In genomic region chr5:17113174-17113941, GRCh38 we compare ENCODE assay signal across 15 cellular contexts.
DNase-seq lines count a peak whose midpoint lies in the region; ATAC-seq and TF ChIP-seq lines count a peak whose summit lies in the region.
"Had no signal": no experiment of that assay in that cellular context is flagged by ENCODE, and none has a peak within 500 bp of the region (broad histone marks: within the 10 kb centered on the region; RNA-seq: fewer than 3 reads in every experiment).

No MANE protein-coding gene starts in this region.

- DNase-seq in AG08396 (ENCODE audit: low spot score) (peak; percentile 56), HT-29 (ENCODE audit: low spot score) (peak; percentile 71), dedifferentiated amniotic fluid mesenchymal stem cell (ENCODE audit: extremely low spot score) (peak; percentile 66), NCI-H2196 treated with DMSO at 0.1 percent for 48 hours (lab: John Stamatoyannopoulos, UW; ENCODE audit: unreplicated experiment) (no peak), dermis blood vessel endothelial cell (no peak)
- DNase-seq in activated CD4-positive, alpha-beta T cell treated with anti-CD3 and anti-CD28 coated beads, Interleukin-2, amount 50 U/mL, for 48 hours = no peak
- DNase-seq: activated CD4-positive, CD25-positive, alpha-beta regulatory T cell; activated T-cell treated with anti-CD3 and anti-CD28 coated beads for 4 hours; C1 segment of cervical spinal cord; effector CD4-positive, alpha-beta T cell; heart right ventricle; NCI-H2029 treated with DMSO at 0.1 percent for 48 hours had no signal

- H3K27me3 Mint-ChIP-seq in nephron (ENCODE audit: low read depth) = no peaks in the 10 kb centered on the region

- H3K4me3 Mint-ChIP-seq in nephron = no peak overlapping the region
- H3K4me3 Mint-ChIP-seq: stimulated activated effector memory CD8-positive, alpha-beta T cell treated with anti-CD3 and anti-CD28 coated beads, Interleukin-12 subunit alpha, Interleukin-12 subunit beta, amount 100 ng/mL, for 72 hours had no signal

- H3K9me3 Mint-ChIP-seq in nephron = no peaks in the 10 kb centered on the region

- peak overlapping the region; percentile 6 to 24 (median 21) for H3K27ac Mint-ChIP-seq in nephron
- H3K27ac Mint-ChIP-seq: stimulated activated effector memory CD8-positive, alpha-beta T cell treated with anti-CD3 and anti-CD28 coated beads, Interleukin-12 subunit alpha, Interleukin-12 subunit beta, amount 100 ng/mL, for 72 hours had no signal

- no peak for ATAC-seq in HG03521 (IDR thresholded peaks at IDR 0.05; ENCODE audit: unreplicated experiment)
- ATAC-seq: heart right ventricle; stimulated activated effector memory CD8-positive, alpha-beta T cell treated with anti-CD3 and anti-CD28 coated beads, Interleukin-12 subunit alpha, Interleukin-12 subunit beta, amount 100 ng/mL, for 72 hours had no signal

- no peaks in the 10 kb centered on the region for H3K36me3 Mint-ChIP-seq in nephron (ENCODE audit: low read depth)
- H3K36me3 Mint-ChIP-seq: stimulated activated effector memory CD8-positive, alpha-beta T cell treated with anti-CD3 and anti-CD28 coated beads, Interleukin-12 subunit alpha, Interleukin-12 subunit beta, amount 100 ng/mL, for 72 hours had no signal

- peaks cover 39% of the 10 kb centered on the region for H3K4me1 Mint-ChIP-seq in nephron
- H3K4me1 Mint-ChIP-seq: stimulated activated effector memory CD8-positive, alpha-beta T cell treated with anti-CD3 and anti-CD28 coated beads, Interleukin-12 subunit alpha, Interleukin-12 subunit beta, amount 100 ng/mL, for 72 hours had no signal

- no peak for TF ChIP-seq CTCF in nephron (IDR thresholded peaks at IDR 0.05; ENCODE audit: unreplicated experiment in 3 of 3)

Comparison
In these comparisons a context has a peak if more than half of its experiments do, and no peak if none do; other contexts are left out.
1. DNase-seq: peak in AG08396 (single experiment), HT-29 (single experiment) and dedifferentiated amniotic fluid mesenchymal stem cell (single experiment); none in activated CD4-positive, alpha-beta T cell treated with anti-CD3 and anti-CD28 coated beads, Interleukin-2, amount 50 U/mL, for 48 hours (0 of 2), NCI-H2196 treated with DMSO at 0.1 percent for 48 hours (single experiment) and dermis blood vessel endothelial cell (single experiment).